ENCODE assay signal across 18 cellular contexts in genomic region chrX:65657659-65658058, GRCh38. TPM values are rescaled to one million over a fixed set of nuclear protein-coding genes. Genes with fewer than 3 reads are reported as not detected.
DNase-seq lines count a peak whose midpoint lies in the region; ATAC-seq, FAIRE-seq and TF ChIP-seq lines count a peak whose summit lies in the region.
"Had no signal": no experiment of that assay in that cellular context is flagged by ENCODE, and none has a peak within 500 bp of the region (broad histone marks: within the 10 kb centered on the region; RNA-seq: fewer than 3 reads in every experiment).

No MANE protein-coding gene starts in this region.

- ATAC-seq in activated T-cell treated with anti-CD3 and anti-CD28 coated beads, Interleukin-2, amount 50 U/mL, for 72 hours (replicated peaks in 1 of 2): no peak
- ATAC-seq in activated T-cell treated with anti-CD3 and anti-CD28 coated beads, Interleukin-2, amount 50 U/mL, for 4 hours: no peak
- ATAC-seq in DND-41 (ENCODE audit: insufficient read depth, low read depth) (no peak), K562 (no peak), HG03460 (IDR thresholded peaks at IDR 0.05; ENCODE audit: unreplicated experiment) (no peak)
- ATAC-seq in stimulated activated effector memory CD8-positive, alpha-beta T cell treated with anti-CD3 and anti-CD28 coated beads, Interleukin-12 subunit alpha, Interleukin-12 subunit beta, amount 100 ng/mL, for 72 hours: no peak
- ATAC-seq: GM23338, HCT116 had no signal

- TF ChIP-seq CTCF in DND-41 (IDR thresholded peaks at IDR 0.05; ENCODE audit: borderline replicate concordance, extremely low read depth, low read length, poor library complexity, severe bottlenecking) (no peak), K562 (IDR thresholded peaks at IDR 0.05 in 2 of 3, conservative IDR thresholded peaks at IDR 0.05 in 1 of 3; ENCODE audit: insufficient read depth in 2 of 3, low read depth in 1 of 3, low read length in 3 of 3) (no peak)

- DNase-seq in activated T-cell treated with anti-CD3 and anti-CD28 coated beads, Interleukin-2, amount 50 U/mL, for 72 hours: no peak
- no peak for DNase-seq in activated T-cell treated with anti-CD3 and anti-CD28 coated beads, Interleukin-2, amount 50 U/mL, for 4 hours
- DNase-seq in DND-41 (no peak), K562 (ENCODE audit: extremely low read depth in 1 of 4, low spot score in 3 of 4) (no peak), mesenchymal stem cell (no peak)
- no peak for DNase-seq in stimulated activated effector memory CD8-positive, alpha-beta T cell treated with anti-CD3 and anti-CD28 coated beads, Interleukin-12 subunit alpha, Interleukin-12 subunit beta, amount 100 ng/mL, for 72 hours (ENCODE audit: low spot score in 2 of 2)
- DNase-seq: KG1, NCI-H1048, NCI-H1436 treated with DMSO at 0.1 percent for 48 hours, NCI-H2081 treated with DMSO at 0.1 percent for 48 hours, NCI-H510A, NCI-H774, SJCRH30 had no signal

- no peak overlapping the region for H2BK12ac ChIP-seq in mesenchymal stem cell (ENCODE audit: low read length in 2 of 2)

- no peak for TF ChIP-seq RAD21 in K562 (CRISPR knock-in tag; conservative IDR thresholded peaks at IDR 0.05 in 1 of 2, IDR thresholded peaks at IDR 0.05 in 1 of 2)

- no peak overlapping the region for H3K4ac ChIP-seq in mesenchymal stem cell (ENCODE audit: low read depth in 1 of 2, low read length in 2 of 2)

- no peak overlapping the region for H3K23ac ChIP-seq in mesenchymal stem cell (ENCODE audit: low read length in 2 of 2)

- intact Hi-C loops in K562 (cut with micrococcal nuclease): no loop called here

- H3K27me3 Mint-ChIP-seq in activated T-cell treated with anti-CD3 and anti-CD28 coated beads, Interleukin-2, amount 50 U/mL, for 72 hours (ENCODE audit: low read depth): no peaks in the 10 kb centered on the region
- no peaks in the 10 kb centered on the region for H3K27me3 Mint-ChIP-seq in activated T-cell treated with anti-CD3 and anti-CD28 coated beads, Interleukin-2, amount 50 U/mL, for 4 hours (ENCODE audit: low read depth)

- H2BK5ac ChIP-seq in mesenchymal stem cell (ENCODE audit: low read depth, low read length, poor library complexity, severe bottlenecking): no peak overlapping the region

- no peak for TF ChIP-seq POLR2A in K562 (conservative IDR thresholded peaks at IDR 0.05)

- BruUV-seq in K562 (replicated peaks; lab: Mats Ljungman, UMichigan): no TSS peak

- H3K27ac ChIP-seq in DND-41 (ENCODE audit: low read length) (peak overlapping the region; percentile 95), K562 (ENCODE audit: extremely low read depth, low read depth, low read length) (no peak overlapping the region), mesenchymal stem cell (ENCODE audit: low read length, poor library complexity, severe bottlenecking) (no peak overlapping the region)
- H3K27ac ChIP-seq: C4-2B, RWPE1, SJCRH30 had no signal

- POLR2A ChIA-PET in K562 (lab: Yijun Ruan, JAX): interaction anchor here (1.3 kb wide), 1 partner anchor 9 kb away, joined by 4 read pairs; the partner anchor contains the start of gene MSN

- H3K4me1 ChIP-seq in DND-41 (ENCODE audit: insufficient read depth, low read length): peaks cover 25% of the 10 kb centered on the region
- no peaks in the 10 kb centered on the region for H3K4me1 ChIP-seq in K562 (replicated peaks in 1 of 2; ENCODE audit: control insufficient read depth in 2 of 2, insufficient read depth in 2 of 2, low read length in 2 of 2)
- H3K4me1 ChIP-seq in mesenchymal stem cell (ENCODE audit: control insufficient read depth, insufficient read depth, low read depth, low read length): no peaks in the 10 kb centered on the region
- H3K4me1 ChIP-seq: SJCRH30 had no signal

- H2AFZ ChIP-seq in DND-41 (ENCODE audit: low read depth, low read length): no peak overlapping the region
- H2AFZ ChIP-seq in K562 (ENCODE audit: low read depth, low read length): no peak overlapping the region
- H2AFZ ChIP-seq in mesenchymal stem cell (ENCODE audit: low read depth, low read length): no peak overlapping the region
- H2AFZ ChIP-seq: GM23338 had no signal

- no peak overlapping the region for H2AK5ac ChIP-seq in mesenchymal stem cell (ENCODE audit: low read length, severe bottlenecking)

- H3K27ac Mint-ChIP-seq in activated T-cell treated with anti-CD3 and anti-CD28 coated beads, Interleukin-2, amount 50 U/mL, for 72 hours: peak overlapping the region; percentile 89
- no peak overlapping the region for H3K27ac Mint-ChIP-seq in stimulated activated effector memory CD8-positive, alpha-beta T cell treated with anti-CD3 and anti-CD28 coated beads, Interleukin-12 subunit alpha, Interleukin-12 subunit beta, amount 100 ng/mL, for 72 hours
- H3K27ac Mint-ChIP-seq: GM23338 had no signal

- H3K9ac ChIP-seq in DND-41 (ENCODE audit: low read depth, low read length) (peak overlapping the region; percentile 53; the same call in 1 of the 2 replicates), K562 (ENCODE audit: insufficient read depth in 1 of 2, low read depth in 2 of 2, low read length in 2 of 2) (no peak overlapping the region), mesenchymal stem cell (ENCODE audit: low read length) (no peak overlapping the region)

- peaks cover 0 to 8% of the 10 kb centered on the region in 2 donors for H3K36me3 Mint-ChIP-seq in activated T-cell treated with anti-CD3 and anti-CD28 coated beads, Interleukin-2, amount 50 U/mL, for 72 hours (ENCODE audit: insufficient read depth in 2 of 2)
- no peaks in the 10 kb centered on the region for H3K36me3 Mint-ChIP-seq in activated T-cell treated with anti-CD3 and anti-CD28 coated beads, Interleukin-2, amount 50 U/mL, for 4 hours (ENCODE audit: insufficient read depth)
- H3K36me3 Mint-ChIP-seq in stimulated activated effector memory CD8-positive, alpha-beta T cell treated with anti-CD3 and anti-CD28 coated beads, Interleukin-12 subunit alpha, Interleukin-12 subunit beta, amount 100 ng/mL, for 72 hours: no peaks in the 10 kb centered on the region

- H4K91ac ChIP-seq in mesenchymal stem cell (ENCODE audit: low read length): no peak overlapping the region

- H3K4me3 Mint-ChIP-seq in activated T-cell treated with anti-CD3 and anti-CD28 coated beads, Interleukin-2, amount 50 U/mL, for 72 hours: peak overlapping the region; percentile 22 to 71
- no peak overlapping the region for H3K4me3 Mint-ChIP-seq in activated T-cell treated with anti-CD3 and anti-CD28 coated beads, Interleukin-2, amount 50 U/mL, for 4 hours
- H3K4me3 Mint-ChIP-seq in stimulated activated effector memory CD8-positive, alpha-beta T cell treated with anti-CD3 and anti-CD28 coated beads, Interleukin-12 subunit alpha, Interleukin-12 subunit beta, amount 100 ng/mL, for 72 hours: peak overlapping the region; percentile 37
- H3K4me3 Mint-ChIP-seq: GM23338 had no signal

- H2BK15ac ChIP-seq in mesenchymal stem cell (ENCODE audit: low read depth, poor library complexity, severe bottlenecking): no peak overlapping the region

- no peak overlapping the region for H4K8ac ChIP-seq in mesenchymal stem cell (ENCODE audit: low read length)

- no peaks in the 10 kb centered on the region for H3K9me3 ChIP-seq in DND-41 (ENCODE audit: insufficient read depth, low read length, severe bottlenecking)
- H3K9me3 ChIP-seq in K562 (replicated peaks; ENCODE audit: control insufficient read depth, insufficient read depth, low read depth, low read length): no peaks in the 10 kb centered on the region
- no peaks in the 10 kb centered on the region for H3K9me3 ChIP-seq in mesenchymal stem cell (ENCODE audit: control insufficient read depth, low read length)
- H3K9me3 ChIP-seq: SJCRH30 had no signal

- H3K14ac ChIP-seq in mesenchymal stem cell (ENCODE audit: low read length in 2 of 2): no peak overlapping the region

- no peak overlapping the region for H3K4me3 ChIP-seq in DND-41 (ENCODE audit: low read depth in 1 of 2, low read length in 2 of 2)
- no peak overlapping the region for H3K4me3 ChIP-seq in K562
- no peak overlapping the region for H3K4me3 ChIP-seq in mesenchymal stem cell (ENCODE audit: insufficient read depth in 1 of 2, low read depth in 1 of 2, low read length in 2 of 2)
- H3K4me3 ChIP-seq: GM23338, SJCRH30 had no signal

- H3K9me1 ChIP-seq in K562 (ENCODE audit: control insufficient read depth, insufficient read depth, low read length): no peaks in the 10 kb centered on the region

- no peak overlapping the region for H2BK120ac ChIP-seq in mesenchymal stem cell (ENCODE audit: low read depth, low read length)

- no peaks in the 10 kb centered on the region for H3K79me2 ChIP-seq in DND-41 (ENCODE audit: insufficient read depth, low read length)
- H3K79me2 ChIP-seq in K562 (ENCODE audit: control insufficient read depth, insufficient read depth, low read length): no peaks in the 10 kb centered on the region

- 0% methylated on average over 2 of the region's 5 CpGs for WGBS in K562 (ENCODE audit: insufficient coverage, low coverage, missing lambda C conversion rate)
- no CpG with 5 or more reads among the region's 5 CpGs for WGBS in mesenchymal stem cell

- H4K20me1 ChIP-seq in DND-41 (ENCODE audit: insufficient read depth, low read length) (no peaks in the 10 kb centered on the region), K562 (replicated peaks; ENCODE audit: control insufficient read depth, insufficient read depth, low read length) (no peaks in the 10 kb centered on the region)

- H3K4me2 ChIP-seq in DND-41 (ENCODE audit: insufficient read depth, low read length): 0 out of 2 replicates have a peak overlapping the region, but pooled peaks have one; percentile 68
- no peak overlapping the region for H3K4me2 ChIP-seq in K562 (ENCODE audit: insufficient read depth, low read length)
- no peak overlapping the region for H3K4me2 ChIP-seq in mesenchymal stem cell (ENCODE audit: low read length, poor library complexity, severe bottlenecking)
- H3K4me2 ChIP-seq: GM23338 had no signal

- H3K79me1 ChIP-seq in mesenchymal stem cell (replicated peaks; ENCODE audit: low read length, poor library complexity, severe bottlenecking): no peaks in the 10 kb centered on the region

- CTCF ChIA-PET in K562 (lab: Yijun Ruan, JAX; ENCODE audit: low intra/inter-chr PET ratio): no interaction called here

- no peak for TF ChIP-seq EP300 in K562 (IDR thresholded peaks at IDR 0.05; ENCODE audit: low read length)

- H3K18ac ChIP-seq in mesenchymal stem cell (ENCODE audit: low read depth in 1 of 2, low read length in 2 of 2): no peak overlapping the region

- in situ Hi-C loops in K562 (cut with MboI): no loop called here

- no peak for FAIRE-seq in K562 (lab: Jason Lieb, UNC)

- no peaks in the 10 kb centered on the region for H3K27me3 ChIP-seq in DND-41 (ENCODE audit: insufficient read depth, low read length, poor library complexity)
- H3K27me3 ChIP-seq in K562 (ENCODE audit: control insufficient read depth in 2 of 2, insufficient read depth in 2 of 2, low read length in 2 of 2): no peaks in the 10 kb centered on the region
- no peaks in the 10 kb centered on the region for H3K27me3 ChIP-seq in mesenchymal stem cell (ENCODE audit: control insufficient read depth in 1 of 2, insufficient read depth in 1 of 2, low read length in 2 of 2)
- H3K27me3 ChIP-seq: SJCRH30 had no signal

- H3K9me3 Mint-ChIP-seq in activated T-cell treated with anti-CD3 and anti-CD28 coated beads, Interleukin-2, amount 50 U/mL, for 72 hours: peaks cover 0 to 2% of the 10 kb centered on the region in 2 donors
- no peaks in the 10 kb centered on the region for H3K9me3 Mint-ChIP-seq in activated T-cell treated with anti-CD3 and anti-CD28 coated beads, Interleukin-2, amount 50 U/mL, for 4 hours
- H3K9me3 Mint-ChIP-seq in stimulated activated effector memory CD8-positive, alpha-beta T cell treated with anti-CD3 and anti-CD28 coated beads, Interleukin-12 subunit alpha, Interleukin-12 subunit beta, amount 100 ng/mL, for 72 hours: no peaks in the 10 kb centered on the region

- peaks cover 43% of the 10 kb centered on the region for H3K4me1 Mint-ChIP-seq in activated T-cell treated with anti-CD3 and anti-CD28 coated beads, Interleukin-2, amount 50 U/mL, for 72 hours (ENCODE audit: low read depth)
- H3K4me1 Mint-ChIP-seq in activated T-cell treated with anti-CD3 and anti-CD28 coated beads, Interleukin-2, amount 50 U/mL, for 4 hours (ENCODE audit: low read depth): peaks cover 36% of the 10 kb centered on the region
- peaks cover 28% of the 10 kb centered on the region for H3K4me1 Mint-ChIP-seq in stimulated activated effector memory CD8-positive, alpha-beta T cell treated with anti-CD3 and anti-CD28 coated beads, Interleukin-12 subunit alpha, Interleukin-12 subunit beta, amount 100 ng/mL, for 72 hours

- H3K36me3 ChIP-seq in DND-41 (ENCODE audit: insufficient read depth, low read length) (no peaks in the 10 kb centered on the region), K562 (ENCODE audit: control insufficient read depth, insufficient read depth, low read length) (no peaks in the 10 kb centered on the region), mesenchymal stem cell (ENCODE audit: control insufficient read depth in 1 of 2, insufficient read depth in 2 of 2, low read depth in 1 of 2, low read length in 2 of 2) (no peaks in the 10 kb centered on the region)
- H3K36me3 ChIP-seq: SJCRH30 had no signal

RNA-seq across cellular contexts. Expression of gene MSN, which starts 9.8 kb away (rescaled TPM):
- 100 to 1,000 TPM; 281 to 298 TPM for total RNA-seq in activated T-cell treated with anti-CD3 and anti-CD28 coated beads, Interleukin-2, amount 50 U/mL, for 72 hours
- total RNA-seq in activated T-cell treated with anti-CD3 and anti-CD28 coated beads, Interleukin-2, amount 50 U/mL, for 4 hours: 100 to 1,000 TPM; 403 to 452 (median 429) TPM
- total RNA-seq in K562 (2011; cell fraction: chromatin; rRNA removed; ENCODE audit: low replicate concordance): 60.7 and 70.4 TPM in 2 replicates
- 61.2 and 71.2 TPM in 2 replicates for total RNA-seq in K562 (2011; cell fraction: nucleolus; rRNA removed)
- 79.1 and 109 TPM in 2 replicates for total RNA-seq in K562 (2011; cell fraction: nucleoplasm; rRNA removed)
- total RNA-seq in K562 (2014; rRNA removed) (224 and 261 TPM in 2 replicates), K562 (2014; rRNA removed; fragmentation: Illumina TruSeq; extraction: Trizol) (218 and 234 TPM in 2 replicates), K562 (2015; rRNA removed; fragmentation: Illumina TruSeq; extraction: Trizol) (237 and 240 TPM in 2 replicates), K562 (2021) (294 and 346 TPM in 2 replicates)
- polyA plus RNA-seq in K562 (2011; rRNA removed) (320 and 393 TPM in 2 replicates), K562 (2014; fragmentation: Illumina TruSeq; extraction: Trizol) (450 and 486 TPM in 2 replicates), K562 (2014; fragmentation: Nextera tagmentation; extraction: Ambion mirVana) (100 to 1,000 TPM; 128 to 283 TPM), K562 (2014; rRNA removed) (193 and 236 TPM in 2 replicates)
- 320 and 357 TPM in 2 replicates for polyA plus RNA-seq in K562 (2011; cell fraction: cytosol; rRNA removed)
- polyA plus RNA-seq in K562 (2011; cell fraction: nucleus; rRNA removed): 205 and 240 TPM in 2 replicates
- polyA plus RNA-seq in K562 (2012): 355 and 371 TPM in 2 replicates
- polyA minus RNA-seq in K562 (2011; rRNA and poly(A)+ RNA removed): 381 and 481 TPM in 2 replicates
- 197 and 272 TPM in 2 replicates for polyA minus RNA-seq in K562 (2011; cell fraction: cytosol; rRNA and poly(A)+ RNA removed)
- polyA minus RNA-seq in K562 (2011; cell fraction: nucleus; rRNA and poly(A)+ RNA removed): 53.3 and 91.7 TPM in 2 replicates
- 287 TPM for polyA plus RNA-seq in mesenchymal stem cell (2013, experiment 1 of 2)
- 277 TPM for polyA plus RNA-seq in mesenchymal stem cell (2013, experiment 2 of 2)
